In the genomic region with DNA sequence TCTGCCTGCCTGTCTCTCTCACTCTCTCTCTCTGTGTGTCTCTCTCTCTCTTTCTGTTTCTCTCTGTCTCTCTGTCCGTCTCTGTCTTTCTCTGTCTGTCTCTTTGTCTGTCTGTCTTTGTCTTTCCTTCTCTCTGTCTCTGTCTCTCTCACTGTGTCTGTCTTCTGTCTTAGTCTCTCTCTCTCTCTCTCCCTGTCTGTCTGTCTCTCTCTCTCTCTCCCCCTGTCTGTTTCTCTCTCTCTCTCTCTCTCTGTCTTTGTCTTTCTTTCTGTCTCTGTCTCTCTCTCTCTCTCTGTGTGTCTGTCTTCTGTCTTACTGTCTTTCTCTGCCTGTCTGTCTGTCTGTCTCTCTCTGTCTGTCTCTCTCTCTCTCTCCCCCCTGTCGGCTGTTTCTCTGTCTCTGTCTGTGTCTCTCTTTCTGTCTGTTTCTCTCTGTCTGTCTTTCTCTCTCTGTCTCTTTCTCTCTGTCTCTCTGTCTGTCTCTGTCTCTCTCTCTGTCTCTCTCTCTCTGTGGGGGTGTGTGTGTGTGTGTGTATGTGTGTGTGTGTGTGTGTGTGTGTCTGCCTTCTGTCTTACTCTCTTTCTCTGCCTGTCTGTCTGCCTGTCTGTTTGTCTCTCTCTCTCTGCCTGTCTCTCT, we compare ENCODE assay signal across 8 cellular contexts.
A peak's percentile ranks its signal among the peaks of the same experiment; 100 is the strongest.
DNase-seq lines count a peak whose midpoint lies in the region; ATAC-seq and TF ChIP-seq lines count a peak whose summit lies in the region.
"Not testable (repeated sequence)": the region's sequence is repeated elsewhere in the genome, so short reads cannot be mapped to it uniquely, and the experiment has no call there.

No MANE protein-coding gene starts in this region.

- not testable (repeated sequence) for H3K27ac ChIP-seq in upper lobe of right lung

- intact Hi-C loops in upper lobe of right lung (cut with DNase I): not testable (repeated sequence)

- not testable (repeated sequence) for H3K36me3 ChIP-seq in upper lobe of right lung

- H3K4me1 Mint-ChIP-seq in activated T-cell treated with anti-CD3 and anti-CD28 coated beads, Interleukin-2, amount 50 U/mL, for 4 hours (ENCODE audit: low read depth); naive thymus-derived CD8-positive, alpha-beta T cell: not testable (repeated sequence)

- H3K4me3 ChIP-seq in upper lobe of right lung: not testable (repeated sequence)

- POLR2A ChIA-PET in naive thymus-derived CD8-positive, alpha-beta T cell (lab: Charles Lee): not testable (repeated sequence)

- H3K9me3 ChIP-seq in upper lobe of right lung: not testable (repeated sequence)

- ATAC-seq in GM18870 (IDR thresholded peaks at IDR 0.05; ENCODE audit: unreplicated experiment): peak; percentile 81
- ATAC-seq in GM21576 (IDR thresholded peaks at IDR 0.05; ENCODE audit: unreplicated experiment): peak; percentile 74
- ATAC-seq in HG02970 (IDR thresholded peaks at IDR 0.05; ENCODE audit: low FRiP score, unreplicated experiment): peak; percentile 92
- ATAC-seq in HG03521 (IDR thresholded peaks at IDR 0.05; ENCODE audit: unreplicated experiment): peak; percentile 80
- peak; percentile 79 to 83 for ATAC-seq in activated T-cell treated with anti-CD3 and anti-CD28 coated beads, Interleukin-2, amount 50 U/mL, for 4 hours
- ATAC-seq in esophagus mucosa: peak; percentile 98
- ATAC-seq in naive thymus-derived CD8-positive, alpha-beta T cell: peak; percentile 25 to 75
- ATAC-seq in upper lobe of right lung: peak; percentile 96

- peak overlapping the region; percentile 3 for H3K4me3 Mint-ChIP-seq in activated T-cell treated with anti-CD3 and anti-CD28 coated beads, Interleukin-2, amount 50 U/mL, for 4 hours
- H3K4me3 Mint-ChIP-seq in naive thymus-derived CD8-positive, alpha-beta T cell: peak overlapping the region in 4 of 10 donors; percentile 0 to 49 (median 2)

- not testable (repeated sequence) for DNase-seq in activated T-cell treated with anti-CD3 and anti-CD28 coated beads, Interleukin-2, amount 50 U/mL, for 4 hours; upper lobe of right lung
- peak in 6 of 10 donors; percentile 8 to 59 (median 52) for DNase-seq in naive thymus-derived CD8-positive, alpha-beta T cell

- H3K4me1 ChIP-seq in upper lobe of right lung: not testable (repeated sequence)

- H3K9me3 Mint-ChIP-seq in activated T-cell treated with anti-CD3 and anti-CD28 coated beads, Interleukin-2, amount 50 U/mL, for 4 hours: not testable (repeated sequence)
- peaks cover 2 to 13% (median 6%) of the 10 kb centered on the region in 9 donors for H3K9me3 Mint-ChIP-seq in naive thymus-derived CD8-positive, alpha-beta T cell

- TF ChIP-seq CTCF in upper lobe of right lung (IDR thresholded peaks at IDR 0.05): not testable (repeated sequence)

- peak overlapping the region in 4 of 10 donors; percentile 0 to 92 (median 34) for H3K27ac Mint-ChIP-seq in naive thymus-derived CD8-positive, alpha-beta T cell

- H3K36me3 Mint-ChIP-seq in activated T-cell treated with anti-CD3 and anti-CD28 coated beads, Interleukin-2, amount 50 U/mL, for 4 hours (ENCODE audit: insufficient read depth); naive thymus-derived CD8-positive, alpha-beta T cell: not testable (repeated sequence)

- H3K27me3 ChIP-seq in upper lobe of right lung: not testable (repeated sequence)

- not testable (repeated sequence) for H3K27me3 Mint-ChIP-seq in activated T-cell treated with anti-CD3 and anti-CD28 coated beads, Interleukin-2, amount 50 U/mL, for 4 hours (ENCODE audit: low read depth)
- H3K27me3 Mint-ChIP-seq in naive thymus-derived CD8-positive, alpha-beta T cell: peaks cover 6 to 13% (median 7%) of the 10 kb centered on the region in 5 donors
